19 cellular contexts compared by ENCODE assay signal in the genomic region with DNA sequence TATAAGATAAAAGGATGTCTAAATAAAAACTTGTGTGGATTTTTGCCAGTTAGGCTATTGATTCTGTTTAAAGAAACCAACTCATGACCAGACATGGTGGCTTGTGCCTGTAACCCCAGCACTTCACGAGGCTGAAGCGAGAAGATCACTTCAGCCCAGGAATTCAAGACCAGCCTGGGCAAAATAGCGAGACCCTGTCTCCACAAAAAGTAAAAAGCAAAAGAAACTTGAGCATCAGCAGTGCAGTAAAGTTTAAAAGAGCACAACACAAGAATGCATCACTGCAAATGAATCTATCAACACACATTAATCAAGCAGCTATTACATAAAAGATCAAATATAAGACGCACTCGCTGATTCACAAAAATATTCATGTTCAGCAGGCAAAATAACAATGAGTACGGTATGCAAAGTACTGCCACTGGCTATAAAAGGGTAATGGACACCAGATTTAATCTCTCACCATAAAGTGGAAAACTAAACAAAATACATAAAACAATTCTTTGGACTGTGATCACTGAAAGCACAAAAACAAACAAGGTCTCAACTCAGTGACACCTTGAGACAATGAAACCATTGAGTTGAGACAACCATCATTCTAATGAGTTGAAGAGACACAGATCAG. TPM values are rescaled to one million over a fixed set of nuclear protein-coding genes. Genes with fewer than 3 reads are reported as not detected.
DNase-seq lines count a peak whose midpoint lies in the region; ATAC-seq and FAIRE-seq lines count a peak whose summit lies in the region.
"Had no signal": no experiment of that assay in that cellular context is flagged by ENCODE, and none has a peak within 500 bp of the region (broad histone marks: within the 10 kb centered on the region; RNA-seq: fewer than 3 reads in every experiment).

No MANE protein-coding gene starts in this region.

- no peak for ATAC-seq in stimulated activated naive B cell treated with anti-CD40 and anti-IgM and Interleukin-4, amounts not matched to agents 10 μg/mL and 1 μg/mL and 100 μg/mL, for 72 hours (replicated peaks)
- ATAC-seq: activated CD8-positive, alpha-beta T cell treated with anti-CD3 and anti-CD28 coated beads for 36 hours; esophagus mucosa; GM23338 had no signal

- H3K27me3 Mint-ChIP-seq in stimulated activated naive B cell treated with anti-CD40 and anti-IgM and Interleukin-4, amounts not matched to agents 10 μg/mL and 1 μg/mL and 100 μg/mL, for 72 hours, result no peaks in the 10 kb centered on the region
- H3K27me3 Mint-ChIP-seq: activated CD8-positive, alpha-beta T cell treated with anti-CD3 and anti-CD28 coated beads for 36 hours had no signal

- H3K27ac Mint-ChIP-seq in stimulated activated naive B cell treated with anti-CD40 and anti-IgM and Interleukin-4, amounts not matched to agents 10 μg/mL and 1 μg/mL and 100 μg/mL, for 72 hours, result peak overlapping the region; percentile 73
- H3K27ac Mint-ChIP-seq: activated CD8-positive, alpha-beta T cell treated with anti-CD3 and anti-CD28 coated beads for 36 hours; activated naive CD4-positive, alpha-beta T cell treated with anti-CD3 and anti-CD28 coated beads for 36 hours; GM23338 had no signal

- H3K4me1 Mint-ChIP-seq in stimulated activated naive B cell treated with anti-CD40 and anti-IgM and Interleukin-4, amounts not matched to agents 10 μg/mL and 1 μg/mL and 100 μg/mL, for 72 hours, result peaks cover 38 to 66% of the 10 kb centered on the region in 2 donors

- intact Hi-C loops in posterior vena cava (cut with DNase I), result no loop called here

- peak; percentile 54 for FAIRE-seq in endometrium (lab: Jason Lieb, UNC)

- no peak overlapping the region for H3K4me3 Mint-ChIP-seq in stimulated activated naive B cell treated with anti-CD40 and anti-IgM and Interleukin-4, amounts not matched to agents 10 μg/mL and 1 μg/mL and 100 μg/mL, for 72 hours
- H3K4me3 Mint-ChIP-seq: activated CD8-positive, alpha-beta T cell treated with anti-CD3 and anti-CD28 coated beads for 36 hours; activated naive CD4-positive, alpha-beta T cell treated with anti-CD3 and anti-CD28 coated beads for 36 hours; GM23338 had no signal

- H3K9me3 Mint-ChIP-seq in stimulated activated naive B cell treated with anti-CD40 and anti-IgM and Interleukin-4, amounts not matched to agents 10 μg/mL and 1 μg/mL and 100 μg/mL, for 72 hours, result peaks cover 0 to 2% of the 10 kb centered on the region in 2 donors
- H3K9me3 Mint-ChIP-seq: activated CD8-positive, alpha-beta T cell treated with anti-CD3 and anti-CD28 coated beads for 36 hours; activated naive CD4-positive, alpha-beta T cell treated with anti-CD3 and anti-CD28 coated beads for 36 hours; GM23338 had no signal

- H3K36me3 Mint-ChIP-seq in stimulated activated naive B cell treated with anti-CD40 and anti-IgM and Interleukin-4, amounts not matched to agents 10 μg/mL and 1 μg/mL and 100 μg/mL, for 72 hours, result peaks cover 14 to 18% of the 10 kb centered on the region in 2 donors

- DNase-seq in NCI-H2196 treated with DMSO at 0.1 percent for 48 hours (lab: John Stamatoyannopoulos, UW; ENCODE audit: unreplicated experiment) (peak; percentile 1), NCI-H2196 (lab: John Stamatoyannopoulos, UW; ENCODE audit: unreplicated experiment) (no peak), LoVo (ENCODE audit: low spot score) (peak; percentile 4), posterior vena cava (ENCODE audit: low spot score) (no peak), RPMI8226 (no peak)
- no peak for DNase-seq in stimulated activated naive B cell treated with anti-CD40 and anti-IgM and Interleukin-4, amounts not matched to agents 10 μg/mL and 1 μg/mL and 100 μg/mL, for 72 hours
- DNase-seq in activated effector memory CD4-positive, alpha-beta T cell treated with Interleukin-2 at 50 U/mL for 16 hours, result no peak
- DNase-seq: 8988T; activated CD8-positive, alpha-beta T cell treated with anti-CD3 and anti-CD28 coated beads for 36 hours; activated naive CD4-positive, alpha-beta T cell treated with anti-CD3 and anti-CD28 coated beads for 36 hours; activated T-cell treated with anti-CD3 and anti-CD28 coated beads, Interleukin-2, amount 50 U/mL, for 1 hour; anterior cingulate cortex; Calu3; NCI-H2029 treated with DMSO at 0.1 percent for 48 hours; NCI-H510A treated with DMSO at 0.1 percent for 48 hours; upper lobe of left lung had no signal

RNA-seq across cellular contexts. Expression of gene LRBA, which starts 41.3 kb away (rescaled TPM):
- total RNA-seq in posterior vena cava, result 10 to 100 TPM; 21.0 to 23.0 TPM

Comparison
In these comparisons a context has a peak if more than half of its experiments do, and no peak if none do; other contexts are left out.
1. DNase-seq: peak in NCI-H2196 treated with DMSO at 0.1 percent for 48 hours (single experiment) and LoVo (single experiment); none in NCI-H2196 (single experiment), stimulated activated naive B cell treated with anti-CD40 and anti-IgM and Interleukin-4, amounts not matched to agents 10 μg/mL and 1 μg/mL and 100 μg/mL, for 72 hours (single experiment), posterior vena cava (single experiment), activated effector memory CD4-positive, alpha-beta T cell treated with Interleukin-2 at 50 U/mL for 16 hours (single experiment) and RPMI8226 (single experiment).